24 cellular contexts compared by ENCODE assay signal in the genomic region with DNA sequence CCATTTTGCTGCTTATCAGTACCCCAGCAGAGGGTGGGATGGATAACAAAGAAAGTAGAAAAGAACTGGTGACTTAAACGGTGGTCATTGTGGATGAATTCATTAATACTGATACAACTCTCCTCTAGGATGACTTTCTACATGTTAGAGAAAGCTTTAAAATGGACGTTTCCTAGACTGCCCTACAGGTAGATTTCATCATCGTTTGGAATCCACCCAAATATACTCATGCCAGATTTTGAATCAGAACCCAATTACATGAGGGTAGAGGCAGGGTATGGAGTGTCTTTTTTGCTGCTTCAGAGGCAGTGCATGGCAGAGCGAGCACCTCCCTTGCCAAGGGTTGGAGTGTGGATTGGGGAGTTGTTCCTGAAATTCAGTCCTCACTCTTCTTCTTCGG.
"Had no signal": no experiment of that assay in that cellular context is flagged by ENCODE, and none has a peak within 500 bp of the region (broad histone marks: within the 10 kb centered on the region; RNA-seq: fewer than 3 reads in every experiment).

No MANE protein-coding gene starts in this region.

- H3K4me3 ChIP-seq: colonic mucosa, esophagus squamous epithelium, prostate gland, sigmoid colon, stomach, thyroid gland, vagina had no signal

- H3K9me3 ChIP-seq: colonic mucosa, esophagus squamous epithelium, prostate gland, sigmoid colon, stomach, thyroid gland, vagina had no signal

- DNase-seq: colonic mucosa; dermis blood vessel endothelial cell; effector memory CD4-positive, alpha-beta T cell; erythroblast; esophagus squamous epithelium; hypothalamus; immature natural killer cell; islet precursor cell; mesendoderm; midbrain; naive thymus-derived CD8-positive, alpha-beta T cell; nephron progenitor cell; nucleus accumbens; right cardiac atrium; sigmoid colon; stimulated activated CD4-positive, alpha-beta T cell treated with anti-CD3 and anti-CD28 coated beads, Interleukin-2, amount 100 ng/mL, for 24 hours; stimulated activated CD4-positive, alpha-beta T cell treated with anti-CD3 and anti-CD28 coated beads, Interleukin-4, amount 100 ng/mL, for 24 hours; stimulated activated naive CD4-positive, alpha-beta T cell treated with Interleukin-2 at 50 U/mL for 16 hours; stomach; thyroid gland had no signal

- H3K27me3 ChIP-seq: colonic mucosa, esophagus squamous epithelium, sigmoid colon, stomach, thyroid gland, vagina had no signal

- H3K27ac ChIP-seq: colonic mucosa, esophagus squamous epithelium, prostate gland, sigmoid colon, stomach, thyroid gland, vagina had no signal

- FAIRE-seq: endothelial cell of umbilical vein, frontal cortex had no signal

- H3K36me3 ChIP-seq: colonic mucosa, esophagus squamous epithelium, prostate gland, sigmoid colon, stomach, thyroid gland, vagina had no signal

- H3K4me1 ChIP-seq: colonic mucosa, esophagus squamous epithelium, prostate gland, sigmoid colon, stomach, thyroid gland, vagina had no signal
